11 cellular contexts compared by ENCODE assay signal in genomic region chr19:39679791-39680168, GRCh38. TPM values are rescaled to one million over a fixed set of nuclear protein-coding genes. Genes with fewer than 3 reads are reported as not detected.
A peak's percentile ranks its signal among the peaks of the same experiment; 100 is the strongest.
DNase-seq lines count a peak whose midpoint lies in the region; ATAC-seq and TF ChIP-seq lines count a peak whose summit lies in the region.
"Had no signal": no experiment of that assay in that cellular context is flagged by ENCODE, and none has a peak within 500 bp of the region (broad histone marks: within the 10 kb centered on the region; RNA-seq: fewer than 3 reads in every experiment).

No MANE protein-coding gene starts in this region.

- peak overlapping the region in 2 of 4 donors; percentile 11 to 59 for H3K27ac ChIP-seq in upper lobe of left lung
- H3K27ac ChIP-seq: neutrophil had no signal

- H3K4me3 ChIP-seq in upper lobe of left lung: no peak overlapping the region

- no peaks in the 10 kb centered on the region for H3K9me3 ChIP-seq in upper lobe of left lung
- H3K9me3 ChIP-seq: neutrophil had no signal

- DNase-seq in activated T-cell treated with anti-CD3 and anti-CD28 coated beads for 48 hours (ENCODE audit: low read depth) (peak; percentile 49), upper lobe of left lung (no peak), HUDEP-2 (lab: John Stamatoyannopoulos, UW; ENCODE audit: unreplicated experiment in 76 of 76) (no peak), UCSD-AML1 (lab: John Stamatoyannopoulos, UW; ENCODE audit: unreplicated experiment) (no peak)
- DNase-seq in stimulated activated CD4-positive, alpha-beta T cell treated with anti-CD3 and anti-CD28 coated beads, Interleukin-4, amount 100 ng/mL, for 1 hour: peak; percentile 62
- DNase-seq: EL, endodermal cell, PC-3 had no signal

- ATAC-seq in GM19025 (IDR thresholded peaks at IDR 0.05; ENCODE audit: low read depth, unreplicated experiment) (peak; percentile 31), HG02885 (IDR thresholded peaks at IDR 0.05; ENCODE audit: poor library complexity, unreplicated experiment) (peak; percentile 23), upper lobe of left lung (ENCODE audit: low FRiP score in 2 of 2) (no peak)
- ATAC-seq: PC-3 had no signal

- no peak for TF ChIP-seq CTCF in upper lobe of left lung (IDR thresholded peaks at IDR 0.05)

- H3K36me3 ChIP-seq in upper lobe of left lung: no peaks in the 10 kb centered on the region
- H3K36me3 ChIP-seq: neutrophil had no signal

- no peaks in the 10 kb centered on the region for H3K27me3 ChIP-seq in upper lobe of left lung

- H3K4me1 ChIP-seq in upper lobe of left lung: peaks cover 16 to 22% (median 21%) of the 10 kb centered on the region in 4 donors

- TF ChIP-seq EP300 in upper lobe of left lung (IDR thresholded peaks at IDR 0.05): no peak

- WGBS in upper lobe of left lung, 2 donors: 83 to 94% methylated on average over 1 to 3 of the region's 3 CpGs

- TF ChIP-seq POLR2A in upper lobe of left lung (IDR thresholded peaks at IDR 0.05): no peak

RNA-seq across cellular contexts. Expression of gene LGALS16, which starts 24.1 kb away (rescaled TPM):
- not detected for total RNA-seq in upper lobe of left lung
- total RNA-seq: endodermal cell, PC-3 had no signal

RNA-seq across cellular contexts. Expression of gene LGALS14, which starts 24.5 kb away (rescaled TPM):
- not detected for total RNA-seq in upper lobe of left lung
- total RNA-seq: endodermal cell, PC-3 had no signal

RNA-seq across cellular contexts. Expression of gene CLC, which starts 58.0 kb away (rescaled TPM):
- total RNA-seq in upper lobe of left lung: not detected
- total RNA-seq: endodermal cell, PC-3 had no signal

Comparison
In these comparisons a context has a peak if more than half of its experiments do, and no peak if none do; other contexts are left out.
1. ATAC-seq: peak in GM19025 (single experiment) and HG02885 (single experiment); none in upper lobe of left lung (0 of 2).
2. DNase-seq: peak in activated T-cell treated with anti-CD3 and anti-CD28 coated beads for 48 hours (single experiment) and stimulated activated CD4-positive, alpha-beta T cell treated with anti-CD3 and anti-CD28 coated beads, Interleukin-4, amount 100 ng/mL, for 1 hour (single experiment); none in upper lobe of left lung (0 of 2), HUDEP-2 (0 of 76) and UCSD-AML1 (single experiment).